Comparison of ENCODE assay signal across 17 cellular contexts in the genomic region with DNA sequence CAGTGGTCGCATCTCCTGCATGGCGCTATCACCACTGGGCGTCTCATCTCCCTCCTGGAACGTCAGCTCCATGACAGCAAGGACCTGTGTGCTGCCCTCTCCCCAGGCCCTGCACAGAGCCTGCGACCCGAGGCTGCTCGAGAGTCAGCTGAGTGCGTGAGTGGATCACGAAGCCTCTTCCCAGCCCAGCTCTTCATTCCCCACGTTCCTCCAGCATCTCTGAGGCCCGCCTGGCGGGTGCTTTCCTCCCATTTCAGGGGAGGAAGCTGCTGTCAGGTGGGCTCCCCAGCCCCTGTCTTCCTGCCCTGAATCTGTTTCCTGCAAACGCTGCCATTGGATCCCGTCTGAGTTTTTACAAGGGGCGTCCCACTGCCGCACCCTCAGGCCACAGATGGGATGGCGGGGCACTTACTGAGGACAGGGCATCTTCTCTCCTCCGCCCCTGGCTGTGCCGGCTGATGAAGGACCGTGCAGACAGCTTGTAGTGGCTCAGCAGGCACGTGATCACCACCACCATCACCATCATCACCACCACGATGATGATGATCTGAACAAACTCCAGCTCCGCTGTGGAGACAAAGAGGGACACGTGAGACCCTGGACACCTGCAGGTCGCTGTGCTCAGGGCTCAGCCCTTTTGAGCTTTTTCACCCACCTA. TPM values are rescaled to one million over a fixed set of nuclear protein-coding genes. Genes with fewer than 3 reads are reported as not detected.
A peak's percentile ranks its signal among the peaks of the same experiment; 100 is the strongest.
DNase-seq lines count a peak whose midpoint lies in the region; ATAC-seq and TF ChIP-seq lines count a peak whose summit lies in the region.
"Had no signal": no experiment of that assay in that cellular context is flagged by ENCODE, and none has a peak within 500 bp of the region (broad histone marks: within the 10 kb centered on the region; RNA-seq: fewer than 3 reads in every experiment).

No MANE protein-coding gene starts in this region.

- 91 to 92% methylated on average over 22 to 24 of the region's 25 CpGs for WGBS in testis, 2 donors

- intact Hi-C loops in activated CD4-positive, alpha-beta memory T cell treated with anti-CD3 and anti-CD28 coated beads for 36 hours (cut with micrococcal nuclease), result loop anchor here (10.0 kb wide), 1 partner anchor 546 kb away; no protein-coding TSS in a partner anchor
- intact Hi-C loops in left lung (cut with DNase I), result loop anchor here in 1 of 2 donors (5.0 to 10.0 kb wide), 2 partner anchors 426 to 518 kb away; no protein-coding TSS in a partner anchor
- intact Hi-C loops in testis (cut with DNase I; ENCODE audit: low total_unique reads), result loop anchor here (5.0 to 10.0 kb wide), 2 partner anchors 426 to 518 kb away; no protein-coding TSS in a partner anchor

- H3K27me3 Mint-ChIP-seq in activated CD4-positive, alpha-beta memory T cell treated with anti-CD3 and anti-CD28 coated beads for 36 hours, result no peaks in the 10 kb centered on the region
- H3K27me3 Mint-ChIP-seq in activated CD4-positive, alpha-beta memory T cell treated with anti-CD3 and anti-CD28 coated beads, Interleukin-2, amount 10 ng/mL, durations not matched to agents 7 days and 5 days, result peaks cover 2% of the 10 kb centered on the region
- H3K27me3 Mint-ChIP-seq: progenitor cell of endocrine pancreas had no signal

- ATAC-seq in left lung (no peak), foreskin keratinocyte (no peak), HG02678 (IDR thresholded peaks at IDR 0.05; ENCODE audit: unreplicated experiment) (no peak)

- TF ChIP-seq CTCF in left lung (IDR thresholded peaks at IDR 0.05) (no peak), testis (IDR thresholded peaks at IDR 0.05) (no peak), foreskin keratinocyte (conservative IDR thresholded peaks at IDR 0.05) (no peak)

- peak; percentile 6 for DNase-seq in activated CD4-positive, alpha-beta memory T cell treated with anti-CD3 and anti-CD28 coated beads for 36 hours
- no peak for DNase-seq in activated CD4-positive, alpha-beta memory T cell treated with anti-CD3 and anti-CD28 coated beads, Interleukin-2, amount 10 ng/mL, durations not matched to agents 7 days and 5 days
- peak; percentile 10 for DNase-seq in activated CD8-positive, alpha-beta memory T cell treated with anti-CD3 and anti-CD28 coated beads, Interleukin-2, amount 50 U/mL, for 4 hours
- peak; percentile 11 to 53 for DNase-seq in left lung
- peak; percentile 6 for DNase-seq in testis
- DNase-seq in G401 (ENCODE audit: low spot score), result no peak
- DNase-seq in foreskin keratinocyte, result no peak
- DNase-seq: activated CD4-positive, CD25-positive, alpha-beta regulatory T cell; foreskin fibroblast; NCI-H146; NCI-H748 treated with DMSO at 0.1 percent for 48 hours; stimulated activated CD4-positive, alpha-beta T cell treated with anti-CD3 and anti-CD28 coated beads, Interleukin-4, amount 100 ng/mL, for 4 hours had no signal

- CTCF ChIA-PET in activated CD4-positive, alpha-beta memory T cell treated with anti-CD3 and anti-CD28 coated beads for 36 hours (lab: Charles Lee), result no interaction called here
- CTCF ChIA-PET in activated CD4-positive, alpha-beta memory T cell treated with anti-CD3 and anti-CD28 coated beads, Interleukin-2, amount 10 ng/mL, durations not matched to agents 7 days and 5 days (lab: Charles Lee), result no interaction called here

- in situ Hi-C loops in G401 (cut with HindIII; ENCODE audit: low sequenced_read_pairs), result no loop called here

- H3K9me3 Mint-ChIP-seq in activated CD4-positive, alpha-beta memory T cell treated with anti-CD3 and anti-CD28 coated beads for 36 hours, result no peaks in the 10 kb centered on the region
- no peaks in the 10 kb centered on the region for H3K9me3 Mint-ChIP-seq in activated CD4-positive, alpha-beta memory T cell treated with anti-CD3 and anti-CD28 coated beads, Interleukin-2, amount 10 ng/mL, durations not matched to agents 7 days and 5 days
- H3K9me3 Mint-ChIP-seq: dendritic cell treated with granulocyte-macrophage colony-stimulating factor and Interleukin-4, amounts not matched to agents 40 ng/mL and 50 ng/mL, for 4 days had no signal

- no peaks in the 10 kb centered on the region for H3K36me3 Mint-ChIP-seq in activated CD4-positive, alpha-beta memory T cell treated with anti-CD3 and anti-CD28 coated beads for 36 hours
- H3K36me3 Mint-ChIP-seq in activated CD4-positive, alpha-beta memory T cell treated with anti-CD3 and anti-CD28 coated beads, Interleukin-2, amount 10 ng/mL, durations not matched to agents 7 days and 5 days (ENCODE audit: low read depth), result no peaks in the 10 kb centered on the region

- peaks cover 11% of the 10 kb centered on the region for H3K4me1 Mint-ChIP-seq in activated CD4-positive, alpha-beta memory T cell treated with anti-CD3 and anti-CD28 coated beads for 36 hours (ENCODE audit: low read depth)
- peaks cover 11% of the 10 kb centered on the region for H3K4me1 Mint-ChIP-seq in activated CD4-positive, alpha-beta memory T cell treated with anti-CD3 and anti-CD28 coated beads, Interleukin-2, amount 10 ng/mL, durations not matched to agents 7 days and 5 days

- TF ChIP-seq POLR2A in testis (IDR thresholded peaks at IDR 0.05), result no peak

- H3K9me3 ChIP-seq in left lung (no peaks in the 10 kb centered on the region), testis (no peaks in the 10 kb centered on the region)
- H3K9me3 ChIP-seq: SJSA1 had no signal

- H3K4me3 ChIP-seq in left lung (no peak overlapping the region), testis (no peak overlapping the region)
- H3K4me3 ChIP-seq: SJSA1 had no signal

- no peak overlapping the region for H3K4me3 Mint-ChIP-seq in activated CD4-positive, alpha-beta memory T cell treated with anti-CD3 and anti-CD28 coated beads for 36 hours
- H3K4me3 Mint-ChIP-seq in activated CD4-positive, alpha-beta memory T cell treated with anti-CD3 and anti-CD28 coated beads, Interleukin-2, amount 10 ng/mL, durations not matched to agents 7 days and 5 days, result no peak overlapping the region
- H3K4me3 Mint-ChIP-seq: dendritic cell treated with granulocyte-macrophage colony-stimulating factor and Interleukin-4, amounts not matched to agents 40 ng/mL and 50 ng/mL, for 4 days had no signal

- POLR2A ChIA-PET in activated CD4-positive, alpha-beta memory T cell treated with anti-CD3 and anti-CD28 coated beads for 36 hours (lab: Charles Lee), result no interaction called here
- POLR2A ChIA-PET in activated CD4-positive, alpha-beta memory T cell treated with anti-CD3 and anti-CD28 coated beads, Interleukin-2, amount 10 ng/mL, durations not matched to agents 7 days and 5 days (lab: Charles Lee), result no interaction called here

- no peak overlapping the region for H3K27ac Mint-ChIP-seq in activated CD4-positive, alpha-beta memory T cell treated with anti-CD3 and anti-CD28 coated beads for 36 hours
- no peak overlapping the region for H3K27ac Mint-ChIP-seq in activated CD4-positive, alpha-beta memory T cell treated with anti-CD3 and anti-CD28 coated beads, Interleukin-2, amount 10 ng/mL, durations not matched to agents 7 days and 5 days
- H3K27ac Mint-ChIP-seq: dendritic cell treated with granulocyte-macrophage colony-stimulating factor and Interleukin-4, amounts not matched to agents 40 ng/mL and 50 ng/mL, for 4 days; progenitor cell of endocrine pancreas had no signal

- H3K27ac ChIP-seq in left lung (no peak overlapping the region), testis (no peak overlapping the region), foreskin keratinocyte (no peak overlapping the region)
- H3K27ac ChIP-seq: SJSA1 had no signal

- H3K4me1 ChIP-seq in left lung, result peaks cover 0 to 3% of the 10 kb centered on the region in 2 donors
- no peaks in the 10 kb centered on the region for H3K4me1 ChIP-seq in testis
- peaks cover 7% of the 10 kb centered on the region for H3K4me1 ChIP-seq in foreskin keratinocyte

- no peaks in the 10 kb centered on the region for H3K27me3 ChIP-seq in left lung
- H3K27me3 ChIP-seq in testis, result no peaks in the 10 kb centered on the region
- H3K27me3 ChIP-seq in foreskin keratinocyte, result no peaks in the 10 kb centered on the region
- H3K27me3 ChIP-seq: SJSA1 had no signal

- H3K36me3 ChIP-seq in left lung (peaks cover 0 to 26% of the 10 kb centered on the region in 2 donors), testis (ENCODE audit: low read depth, missing control alignments) (no peaks in the 10 kb centered on the region)

RNA-seq across cellular contexts. Expression of a gene that starts 39.0 kb away (rescaled TPM):
- total RNA-seq in activated CD4-positive, alpha-beta memory T cell treated with anti-CD3 and anti-CD28 coated beads for 36 hours, result 1 to 10 TPM in 1 of 2 experiments, under 1 TPM in 1; 0.73 to 1.1 TPM
- 10 to 100 TPM; 51.9 to 57.7 TPM for total RNA-seq in activated CD4-positive, alpha-beta memory T cell treated with anti-CD3 and anti-CD28 coated beads, Interleukin-2, amount 10 ng/mL, durations not matched to agents 7 days and 5 days
- 1 to 10 TPM; 1.0 to 5.3 TPM for total RNA-seq in left lung
- total RNA-seq in testis, result under 1 TPM in 1 of 2 donors, not detected in 1; 0.31 TPM
- 0.66 TPM for polyA plus RNA-seq in testis (ENCODE audit: insufficient read depth, low read depth, low replicate concordance)
- total RNA-seq in G401 (2014; rRNA removed; shearing (Covaris generic)), result not detected in 2 replicates
- not detected in 2 replicates for total RNA-seq in foreskin keratinocyte
- polyA plus RNA-seq in foreskin keratinocyte, result 0.08 TPM in 1 of 2 replicates, not detected in the other
- total RNA-seq: progenitor cell of endocrine pancreas, SJSA1 had no signal
- polyA plus RNA-seq: AG04450 had no signal

RNA-seq across cellular contexts. Expression of a gene that starts 50.6 kb away (rescaled TPM):
- 1 to 10 TPM; 2.5 to 3.0 TPM for total RNA-seq in activated CD4-positive, alpha-beta memory T cell treated with anti-CD3 and anti-CD28 coated beads for 36 hours
- 1 to 10 TPM in 1 of 2 experiments, under 1 TPM in 1; 0.76 to 1.3 TPM for total RNA-seq in activated CD4-positive, alpha-beta memory T cell treated with anti-CD3 and anti-CD28 coated beads, Interleukin-2, amount 10 ng/mL, durations not matched to agents 7 days and 5 days
- total RNA-seq in left lung (100 to 1,000 TPM in 1 of 2 donors, 10 to 100 TPM in 1; 41.0 to 109 TPM), testis (10 to 100 TPM in 1 of 2 donors, 1 to 10 TPM in 1; 8.1 to 12.1 TPM), foreskin keratinocyte (50.3 and 171 TPM in 2 replicates)
- polyA plus RNA-seq in testis (ENCODE audit: insufficient read depth, low read depth, low replicate concordance) (16.8 TPM), foreskin keratinocyte (38.6 and 108 TPM in 2 replicates)
- total RNA-seq in G401 (2014; rRNA removed; shearing (Covaris generic)), result 0.49 and 0.58 TPM in 2 replicates

Comparison
In these comparisons a context has a peak if more than half of its experiments do, and no peak if none do; other contexts are left out.
1. DNase-seq: peak in activated CD4-positive, alpha-beta memory T cell treated with anti-CD3 and anti-CD28 coated beads for 36 hours (single experiment), activated CD8-positive, alpha-beta memory T cell treated with anti-CD3 and anti-CD28 coated beads, Interleukin-2, amount 50 U/mL, for 4 hours (single experiment), left lung (2 of 2) and testis (single experiment); none in activated CD4-positive, alpha-beta memory T cell treated with anti-CD3 and anti-CD28 coated beads, Interleukin-2, amount 10 ng/mL, durations not matched to agents 7 days and 5 days (single experiment), G401 (single experiment) and foreskin keratinocyte (0 of 2).
2. RNA of a gene that starts 39.0 kb away (total RNA-seq): 51.9 to 57.7 TPM in activated CD4-positive, alpha-beta memory T cell treated with anti-CD3 and anti-CD28 coated beads, Interleukin-2, amount 10 ng/mL, durations not matched to agents 7 days and 5 days; 1.0 to 5.3 TPM in left lung, 0.73 to 1.1 TPM in activated CD4-positive, alpha-beta memory T cell treated with anti-CD3 and anti-CD28 coated beads for 36 hours, 0.31 TPM in testis, not detected in G401 and not detected in foreskin keratinocyte; every median in the first group is over 4 times any median in the second.